Comparison of ENCODE assay signal across 25 cellular contexts in genomic region chr15:46956456-46956855, GRCh38.
DNase-seq lines count a peak whose midpoint lies in the region; ATAC-seq and TF ChIP-seq lines count a peak whose summit lies in the region.
"Had no signal": no experiment of that assay in that cellular context is flagged by ENCODE, and none has a peak within 500 bp of the region (broad histone marks: within the 10 kb centered on the region; RNA-seq: fewer than 3 reads in every experiment).

No MANE protein-coding gene starts in this region.

- CTCF ChIA-PET in WTC11 (lab: Charles Lee), result no interaction called here

- H3K9me3 ChIP-seq in heart left ventricle, result no peaks in the 10 kb centered on the region
- H3K9me3 ChIP-seq: psoas muscle, upper lobe of left lung had no signal

- intact Hi-C loops in heart left ventricle (cut with DNase I), result no loop called here

- H3K36me3 Mint-ChIP-seq in WTC11, result no peaks in the 10 kb centered on the region
- H3K36me3 Mint-ChIP-seq: activated naive CD8-positive, alpha-beta T cell; naive B cell; stimulated activated effector memory CD8-positive, alpha-beta T cell treated with anti-CD3 and anti-CD28 coated beads, Interleukin-12 subunit alpha, Interleukin-12 subunit beta, amount 100 ng/mL, for 72 hours had no signal

- ATAC-seq in heart left ventricle, result peak; percentile 99 to 100 (median 100)
- ATAC-seq in HG03175 (IDR thresholded peaks at IDR 0.05; ENCODE audit: unreplicated experiment), result no peak
- no peak for ATAC-seq in WTC11
- ATAC-seq: psoas muscle; stimulated activated effector memory CD8-positive, alpha-beta T cell treated with anti-CD3 and anti-CD28 coated beads, Interleukin-12 subunit alpha, Interleukin-12 subunit beta, amount 100 ng/mL, for 72 hours had no signal

- TF ChIP-seq CTCF in heart left ventricle (IDR thresholded peaks at IDR 0.05) (no peak), WTC11 (IDR thresholded peaks at IDR 0.05) (no peak)

- H3K9me3 Mint-ChIP-seq in WTC11, result no peaks in the 10 kb centered on the region; the same call in 1 of the 2 replicates

- TF ChIP-seq POLR2A in heart left ventricle (IDR thresholded peaks at IDR 0.05), result no peak

- H3K4me3 Mint-ChIP-seq in WTC11, result no peak overlapping the region
- H3K4me3 Mint-ChIP-seq: activated CD4-positive, alpha-beta T cell treated with anti-CD3 and anti-CD28 coated beads, Interleukin-2, amount 10 ng/mL, durations not matched to agents 7 days and 5 days; activated naive CD8-positive, alpha-beta T cell; CD4-positive, alpha-beta T cell; naive B cell; stimulated activated effector memory CD8-positive, alpha-beta T cell treated with anti-CD3 and anti-CD28 coated beads, Interleukin-12 subunit alpha, Interleukin-12 subunit beta, amount 100 ng/mL, for 72 hours had no signal

- H3K4me1 Mint-ChIP-seq in WTC11, result no peaks in the 10 kb centered on the region
- H3K4me1 Mint-ChIP-seq: activated CD4-positive, alpha-beta T cell treated with anti-CD3 and anti-CD28 coated beads, Interleukin-2, amount 10 ng/mL, durations not matched to agents 7 days and 5 days; naive B cell; stimulated activated effector memory CD8-positive, alpha-beta T cell treated with anti-CD3 and anti-CD28 coated beads, Interleukin-12 subunit alpha, Interleukin-12 subunit beta, amount 100 ng/mL, for 72 hours had no signal

- H3K4me3 ChIP-seq in heart left ventricle, result no peak overlapping the region
- H3K4me3 ChIP-seq: coronary artery, psoas muscle, upper lobe of left lung had no signal

- DNase-seq in Ammon's horn (ENCODE audit: low spot score) (peak; percentile 42), NCI-H446 treated with DMSO at 0.1 percent for 48 hours (lab: John Stamatoyannopoulos, UW) (peak; percentile 76), heart left ventricle (peak in 4 of 5 donors; percentile 29 to 62 (median 46)), occipital lobe (lab: John Stamatoyannopoulos, UW) (peak; percentile 1), GM03348 (ENCODE audit: low spot score) (no peak), RKO (ENCODE audit: low spot score) (no peak), WTC11 (ENCODE audit: low spot score) (no peak)
- DNase-seq: activated CD4-positive, alpha-beta T cell treated with anti-CD3 and anti-CD28 coated beads, Interleukin-2, amount 10 ng/mL, durations not matched to agents 7 days and 5 days; activated effector memory CD4-positive, alpha-beta T cell treated with Interleukin-2 at 50 U/mL for 16 hours; CD4-positive, alpha-beta T cell; effector memory CD4-positive, alpha-beta T cell; KG1; MM.1S; naive B cell; NCI-H1105 treated with DMSO at 0.1 percent for 48 hours; NCI-H2227 treated with DMSO at 0.1 percent for 48 hours; NCI-H748 treated with DMSO at 0.1 percent for 48 hours; psoas muscle; upper lobe of left lung had no signal

- H3K27me3 ChIP-seq in heart left ventricle, result no peaks in the 10 kb centered on the region
- H3K27me3 ChIP-seq: upper lobe of left lung had no signal

- no peaks in the 10 kb centered on the region for H3K36me3 ChIP-seq in heart left ventricle
- H3K36me3 ChIP-seq: upper lobe of left lung had no signal

- 29 to 43% (median 37%) methylated on average over 3 of the region's 3 CpGs for WGBS in heart left ventricle, 4 donors

- H3K27ac ChIP-seq in heart left ventricle, result peak overlapping the region in 3 of 12 donors; percentile 13 to 57 (median 16)
- H3K27ac ChIP-seq: coronary artery, epithelial cell of prostate, HL-60, psoas muscle, upper lobe of left lung had no signal

- H3K27ac Mint-ChIP-seq in WTC11, result no peak overlapping the region
- H3K27ac Mint-ChIP-seq: activated CD4-positive, alpha-beta T cell treated with anti-CD3 and anti-CD28 coated beads, Interleukin-2, amount 10 ng/mL, durations not matched to agents 7 days and 5 days; activated naive CD8-positive, alpha-beta T cell; CD4-positive, alpha-beta T cell; naive B cell; stimulated activated effector memory CD8-positive, alpha-beta T cell treated with anti-CD3 and anti-CD28 coated beads, Interleukin-12 subunit alpha, Interleukin-12 subunit beta, amount 100 ng/mL, for 72 hours had no signal

- H3K4me1 ChIP-seq in heart left ventricle, result peaks cover 0 to 17% (median under 1%) of the 10 kb centered on the region in 12 donors
- H3K4me1 ChIP-seq: psoas muscle, upper lobe of left lung had no signal

- POLR2A ChIA-PET in WTC11 (lab: Charles Lee), result no interaction called here

- H3K27me3 Mint-ChIP-seq in WTC11 (ENCODE audit: low read depth), result no peaks in the 10 kb centered on the region
- H3K27me3 Mint-ChIP-seq: activated CD4-positive, alpha-beta T cell treated with anti-CD3 and anti-CD28 coated beads, Interleukin-2, amount 10 ng/mL, durations not matched to agents 7 days and 5 days; activated naive CD8-positive, alpha-beta T cell; CD4-positive, alpha-beta T cell; naive B cell had no signal

TF ChIP-seq in WTC11, 78 proteins besides CTCF, POLR2A, EP300 and RAD21:
- TF ChIP-seq ZNF281 (CRISPR knock-in tag; IDR thresholded peaks at IDR 0.05) (no peak), JUN (CRISPR knock-in tag; IDR thresholded peaks at IDR 0.05) (no peak), TEAD1 (CRISPR knock-in tag; IDR thresholded peaks at IDR 0.05) (no peak), NFYB (CRISPR knock-in tag; conservative IDR thresholded peaks at IDR 0.05; ENCODE audit: low read depth) (no peak), KAT7 (CRISPR knock-in tag; IDR thresholded peaks at IDR 0.05; ENCODE audit: borderline replicate concordance) (no peak), ZBTB43 (CRISPR knock-in tag; IDR thresholded peaks at IDR 0.05) (no peak), SMAD4 (CRISPR knock-in tag; IDR thresholded peaks at IDR 0.05) (no peak), FOXP1 (CRISPR knock-in tag; IDR thresholded peaks at IDR 0.05; ENCODE audit: borderline replicate concordance) (no peak), NFATC4 (CRISPR knock-in tag; IDR thresholded peaks at IDR 0.05) (no peak), RELA (CRISPR knock-in tag; IDR thresholded peaks at IDR 0.05; ENCODE audit: borderline replicate concordance) (no peak), E2F1 (CRISPR knock-in tag; IDR thresholded peaks at IDR 0.05) (no peak), ZNF512 (CRISPR knock-in tag; IDR thresholded peaks at IDR 0.05; ENCODE audit: borderline replicate concordance) (no peak)

Comparison
In these comparisons a context has a peak if more than half of its experiments do, and no peak if none do; other contexts are left out.
1. DNase-seq: peak in Ammon's horn (single experiment), NCI-H446 treated with DMSO at 0.1 percent for 48 hours (single experiment), heart left ventricle (4 of 5) and occipital lobe (single experiment); none in GM03348 (single experiment), RKO (single experiment) and WTC11 (single experiment).
2. ATAC-seq: peak in heart left ventricle (4 of 4); none in HG03175 (single experiment) and WTC11 (single experiment).